8 cellular contexts compared by ENCODE assay signal in the genomic region with DNA sequence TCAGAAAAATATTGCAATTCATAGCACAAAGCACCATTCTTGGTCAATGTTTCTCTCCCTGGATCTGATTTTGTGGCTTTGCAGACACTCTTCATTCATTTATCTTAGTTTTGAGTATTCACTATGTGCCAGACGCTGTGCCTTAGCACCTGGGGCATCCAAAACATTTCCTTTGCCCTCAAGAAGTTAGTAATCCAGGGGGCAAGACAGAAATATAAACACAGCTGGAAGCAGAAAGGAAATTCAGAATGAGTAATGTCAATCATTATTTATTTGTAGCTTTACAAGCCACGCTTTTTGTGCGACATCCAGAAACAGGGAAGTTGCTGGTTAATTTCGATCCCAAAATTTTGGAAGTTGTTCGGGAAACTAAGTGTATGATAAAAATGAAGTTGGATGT.
"Had no signal": no experiment of that assay in that cellular context is flagged by ENCODE, and none has a peak within 500 bp of the region (broad histone marks: within the 10 kb centered on the region; RNA-seq: fewer than 3 reads in every experiment).

No MANE protein-coding gene starts in this region.

- H3K27ac ChIP-seq: GM23248, HL-60 had no signal

- H3K9me3 Mint-ChIP-seq: H9, IgD-negative memory B cell had no signal

- H2AFZ ChIP-seq: GM23248 had no signal

- H3K4me3 Mint-ChIP-seq: H9, IgD-negative memory B cell had no signal

- H3K4me3 ChIP-seq: GM23248 had no signal

- ATAC-seq: HepG2 had no signal

- H3K9ac ChIP-seq: GM23248 had no signal

- H3K27ac Mint-ChIP-seq: H9, IgD-negative memory B cell had no signal

- H3K27me3 Mint-ChIP-seq: IgD-negative memory B cell had no signal

- DNase-seq: GM23248, GOT3, H9, HCEC 1CT, KBM-7 had no signal
